In the genomic region with DNA sequence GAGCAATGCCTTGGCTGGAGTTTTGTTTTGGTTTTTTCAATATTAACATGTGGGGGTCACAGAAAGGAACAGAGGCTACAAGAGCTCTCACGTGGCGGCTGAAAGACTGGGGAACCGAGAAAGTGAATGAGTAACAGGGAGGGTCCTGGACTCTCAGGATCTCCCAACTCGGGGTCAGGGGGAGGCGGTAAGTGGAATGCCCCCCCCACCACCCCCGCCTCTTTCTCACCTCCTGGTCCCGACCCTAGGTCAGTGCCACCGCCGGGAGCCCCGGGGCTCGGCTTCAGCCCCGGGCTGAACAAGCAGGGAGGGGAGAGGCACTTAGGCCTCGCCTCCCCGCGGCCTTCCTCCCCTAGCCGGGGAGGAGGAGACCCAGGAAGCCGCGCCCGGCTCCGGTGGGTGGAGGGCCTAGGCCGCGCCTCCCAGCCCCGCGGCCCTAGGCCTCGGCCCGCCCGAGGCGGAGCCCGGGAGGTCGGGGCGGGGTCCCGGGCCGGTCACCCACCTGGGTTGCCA, we compare ENCODE assay signal across 8 cellular contexts. TPM values are rescaled to one million over a fixed set of nuclear protein-coding genes. Genes with fewer than 3 reads are reported as not detected.
DNase-seq lines count a peak whose midpoint lies in the region; ATAC-seq and TF ChIP-seq lines count a peak whose summit lies in the region.
"Not testable (repeated sequence)": the region's sequence is repeated elsewhere in the genome, so short reads cannot be mapped to it uniquely, and the experiment has no call there.

No MANE protein-coding gene starts in this region.

- H3K4me3 ChIP-seq in MG63 (peak overlapping the region; percentile 74), stomach (peak overlapping the region; percentile 45 to 85 (median 72))

- H3K27me3 ChIP-seq in MG63, stomach: not testable (repeated sequence)

- H3K27ac ChIP-seq in stomach, result peak overlapping the region; percentile 94 to 98 (median 98)

- H3K9me3 ChIP-seq in MG63, stomach: not testable (repeated sequence)

- H3K36me3 ChIP-seq in MG63, stomach: not testable (repeated sequence)

- peak; percentile 74 for DNase-seq in GM03348 (ENCODE audit: low spot score)
- peak; percentile 68 for DNase-seq in HEK293T (ENCODE audit: extremely low spot score)
- DNase-seq in MG63, result peak; percentile 92
- peak; percentile 34 to 81 (median 44) for DNase-seq in activated naive CD4-positive, alpha-beta T cell (lab: John Stamatoyannopoulos, UW)
- DNase-seq in glomerular visceral epithelial cell (ENCODE audit: extremely low spot score), result peak; percentile 82
- DNase-seq in occipital lobe (lab: John Stamatoyannopoulos, UW), result peak; percentile 40
- DNase-seq in stomach, result peak; percentile 88

- CTCF ChIA-PET in HEK293T (lab: Yijun Ruan, JAX), result not testable (repeated sequence)

- POLR2A ChIA-PET in HEK293T (lab: Yijun Ruan, JAX), result interaction anchor here (1.0 to 1.5 kb wide), 5 partner anchors 25 to 242 kb away, joined by 3 to 6 read pairs (median 3); a partner anchor contains a TSS

- TF ChIP-seq CTCF in stomach (IDR thresholded peaks at IDR 0.05), result not testable (repeated sequence)

- H3K4me1 ChIP-seq in stomach, result peaks cover 6 to 13% (median 9%) of the 10 kb centered on the region in 4 donors

- peak; percentile 97 for ATAC-seq in SK-N-SH treated with all-trans-retinoic acid at 6 μM for 48 hours

- TF ChIP-seq EP300 in stomach (IDR thresholded peaks at IDR 0.05), result not testable (repeated sequence)

- not testable (repeated sequence) for TF ChIP-seq POLR2A in stomach (IDR thresholded peaks at IDR 0.05)

- intact Hi-C loops in stomach (cut with DNase I; ENCODE audit: low total_unique reads), result not testable (repeated sequence)

- 0 to 2% (median 1%) methylated on average over 5 to 22 of the region's 33 CpGs for WGBS in stomach, 5 donors

RNA-seq across cellular contexts. Expression of a gene that starts 20.6 kb away (rescaled TPM):
- 43.8 and 70.0 TPM in 2 replicates for total RNA-seq in MG63 (2014; rRNA removed; shearing (Covaris generic); ENCODE audit: low replicate concordance)
- total RNA-seq in occipital lobe, result 39.8 TPM
- total RNA-seq in stomach, result 10 to 100 TPM in 4 of 5 donors, 1 to 10 TPM in 1; 8.8 to 30.8 (median 18.3) TPM
- polyA plus RNA-seq in stomach, result 10 to 100 TPM; 37.1 to 45.2 (median 41.4) TPM

RNA-seq across cellular contexts. Expression of a gene that starts 35.8 kb away (rescaled TPM):
- total RNA-seq in MG63 (2014; rRNA removed; shearing (Covaris generic); ENCODE audit: low replicate concordance), result 40.3 and 60.6 TPM in 2 replicates
- total RNA-seq in occipital lobe (25.6 TPM), stomach (10 to 100 TPM; 25.1 to 89.2 (median 33.2) TPM)
- 10 to 100 TPM; 20.5 to 25.0 (median 22.0) TPM for polyA plus RNA-seq in stomach

RNA-seq across cellular contexts. Expression of a gene that starts 40.1 kb away (rescaled TPM):
- total RNA-seq in MG63 (2014; rRNA removed; shearing (Covaris generic); ENCODE audit: low replicate concordance), result not detected in 2 replicates
- total RNA-seq in occipital lobe (6.1 TPM), stomach (not detected)
- polyA plus RNA-seq in stomach, result 1 to 10 TPM in 2 of 3 donors, not detected in 1; 1.6 to 4.7 TPM

RNA-seq across cellular contexts. Expression of a gene that starts 47.8 kb away (rescaled TPM):
- not detected in 2 replicates for total RNA-seq in MG63 (2014; rRNA removed; shearing (Covaris generic); ENCODE audit: low replicate concordance)
- total RNA-seq in occipital lobe (under 0.01 TPM), stomach (1 to 10 TPM in 3 of 5 donors, under 1 TPM in 1, not detected in 1; 0.72 to 6.2 (median 3.9) TPM)
- polyA plus RNA-seq in stomach, result 10 to 100 TPM in 1 of 3 donors, 1 to 10 TPM in 2; 5.2 to 10.5 (median 7.0) TPM

Comparison
In these comparisons a context has a peak if more than half of its experiments do, and no peak if none do; other contexts are left out.
1. Peak in every context shown above with its lines: DNase-seq, ATAC-seq, H3K4me3 ChIP-seq and H3K27ac ChIP-seq.
2. DNase-seq: peak in every context shown above with its lines; median percentile 92 in MG63; 88 in stomach; 82 in glomerular visceral epithelial cell; 74 in GM03348; 68 in HEK293T; 44 in activated naive CD4-positive, alpha-beta T cell; 40 in occipital lobe.